In genomic region chr1:243718893-243719292, GRCh38 we compare ENCODE assay signal across 15 cellular contexts.
DNase-seq lines count a peak whose midpoint lies in the region; ATAC-seq, FAIRE-seq and TF ChIP-seq lines count a peak whose summit lies in the region.
"Had no signal": no experiment of that assay in that cellular context is flagged by ENCODE, and none has a peak within 500 bp of the region (broad histone marks: within the 10 kb centered on the region; RNA-seq: fewer than 3 reads in every experiment).

No MANE protein-coding gene starts in this region.

- H3K27ac ChIP-seq in HEK293 (ENCODE audit: extremely low read depth, low read depth, low read length) (no peak overlapping the region), astrocyte (ENCODE audit: low read depth, low read length) (peak overlapping the region; percentile 68)
- H3K27ac ChIP-seq: heart right ventricle, right atrium auricular region, thoracic aorta had no signal

- H3K36me3 ChIP-seq in HEK293 (ENCODE audit: control insufficient read depth in 2 of 2, insufficient read depth in 1 of 2, low read length in 2 of 2) (no peaks in the 10 kb centered on the region), astrocyte (ENCODE audit: insufficient read depth, low read length) (no peaks in the 10 kb centered on the region)
- H3K36me3 ChIP-seq: heart right ventricle, right atrium auricular region, thoracic aorta had no signal

- POLR2A ChIA-PET in HEK293 (lab: Yijun Ruan, JAX) = no interaction called here

- ATAC-seq in HG02884 (IDR thresholded peaks at IDR 0.05; ENCODE audit: unreplicated experiment) = no peak
- no peak for ATAC-seq in HG03342 (IDR thresholded peaks at IDR 0.05; ENCODE audit: unreplicated experiment)
- ATAC-seq: heart right ventricle had no signal

- H3K9ac ChIP-seq in astrocyte (ENCODE audit: low read length) = peak overlapping the region; percentile 17

- H3K79me2 ChIP-seq in astrocyte (ENCODE audit: insufficient read depth, low read length) = peaks cover 31% of the 10 kb centered on the region

- H2AFZ ChIP-seq in astrocyte (ENCODE audit: low read depth, low read length) = no peak overlapping the region

- FAIRE-seq in astrocyte (lab: Jason Lieb, UNC) (peak; percentile 95), GM12892 (lab: Jason Lieb, UNC) (no peak)
- FAIRE-seq: colon had no signal

- peaks cover 39% of the 10 kb centered on the region for H3K4me1 Mint-ChIP-seq in astrocyte (ENCODE audit: low read depth, unreplicated experiment)

- CTCF ChIA-PET in HEK293 (lab: Yijun Ruan, JAX) = interaction anchor here (1.5 kb wide), 1 partner anchor 30 kb away, joined by 5 read pairs; no protein-coding TSS in a partner anchor

- intact Hi-C loops in posterior vena cava (cut with DNase I) = loop anchor here in 1 of 2 donors (5.0 kb wide), 1 partner anchor 183 kb away; no protein-coding TSS in a partner anchor

- peak; percentile 93 for DNase-seq in A172 (ENCODE audit: low spot score)
- peak; percentile 94 for DNase-seq in astrocyte (ENCODE audit: low read depth)
- DNase-seq in glomerular endothelial cell (ENCODE audit: extremely low read depth, low read depth, low spot score) = peak; percentile 18
- no peak for DNase-seq in posterior vena cava (ENCODE audit: low spot score)
- no peak for DNase-seq in GM12892 (ENCODE audit: insufficient read length)
- DNase-seq: activated CD4-positive, alpha-beta T cell treated with anti-CD3 and anti-CD28 coated beads, Interleukin-2, amount 50 U/mL, for 1 hour; GF-D8; heart right ventricle; NCI-H748 treated with DMSO at 0.1 percent for 48 hours had no signal

- peaks cover 2% of the 10 kb centered on the region for H3K36me3 Mint-ChIP-seq in astrocyte (ENCODE audit: low read depth, unreplicated experiment)

- no peaks in the 10 kb centered on the region for H4K20me1 ChIP-seq in astrocyte (ENCODE audit: insufficient read depth, low read length)

- peak overlapping the region; percentile 93 for H3K27ac Mint-ChIP-seq in astrocyte (ENCODE audit: unreplicated experiment)

- H3K9me3 ChIP-seq in HEK293 (ENCODE audit: control insufficient read depth, insufficient read depth, low read depth, low read length) (no peaks in the 10 kb centered on the region), astrocyte (ENCODE audit: insufficient read depth, low read depth, low read length) (no peaks in the 10 kb centered on the region)
- H3K9me3 ChIP-seq: heart right ventricle, right atrium auricular region, thoracic aorta had no signal

- H3K4me1 ChIP-seq in HEK293 (ENCODE audit: control insufficient read depth, insufficient read depth, low read length) = peaks cover 5% of the 10 kb centered on the region; the same call in 1 of the 2 replicates
- H3K4me1 ChIP-seq in astrocyte (ENCODE audit: insufficient read depth, low read length) = peaks cover 19% of the 10 kb centered on the region

- H3K9me3 Mint-ChIP-seq in astrocyte (ENCODE audit: unreplicated experiment) = no peaks in the 10 kb centered on the region

- no peaks in the 10 kb centered on the region for H3K27me3 Mint-ChIP-seq in astrocyte (ENCODE audit: low read depth, unreplicated experiment)

- TF ChIP-seq CTCF in HEK293 (tag by site-specific recombination; IDR thresholded peaks at IDR 0.05) (no peak), astrocyte (IDR thresholded peaks at IDR 0.05; ENCODE audit: insufficient read depth, low read depth, low read length) (no peak)

- H3K4me3 ChIP-seq in HEK293 (ENCODE audit: low read depth, low read length) (no peak overlapping the region), astrocyte (ENCODE audit: insufficient read depth, low read depth, low read length) (no peak overlapping the region)
- H3K4me3 ChIP-seq: heart right ventricle, right atrium auricular region, thoracic aorta had no signal

- H3K27me3 ChIP-seq in astrocyte (ENCODE audit: insufficient read depth, low read length) = no peaks in the 10 kb centered on the region
- H3K27me3 ChIP-seq: heart right ventricle, right atrium auricular region had no signal

- H3K4me3 Mint-ChIP-seq in astrocyte (ENCODE audit: unreplicated experiment) = peak overlapping the region; percentile 18

- no peak for TF ChIP-seq POLR2A in GM12892 (IDR thresholded peaks at IDR 0.05; ENCODE audit: low read depth, low read length)

- H3K4me2 ChIP-seq in astrocyte (ENCODE audit: low read length) = peak overlapping the region; percentile 72

TF ChIP-seq in HEK293, 187 proteins besides CTCF, POLR2A, EP300 and RAD21:
- TF ChIP-seq IKZF3 (tag by site-specific recombination; IDR thresholded peaks at IDR 0.05) (0 out of 2 replicates have a peak, but pooled peaks have one; percentile 32), ZNF416 (tag by site-specific recombination; IDR thresholded peaks at IDR 0.05) (no peak)

Comparison
In these comparisons a context has a peak if more than half of its experiments do, and no peak if none do; other contexts are left out.
1. DNase-seq: peak in A172 (single experiment), astrocyte (single experiment) and glomerular endothelial cell (single experiment); none in posterior vena cava (single experiment) and GM12892 (single experiment).